ENCODE assay signal across 8 cellular contexts in the genomic region with DNA sequence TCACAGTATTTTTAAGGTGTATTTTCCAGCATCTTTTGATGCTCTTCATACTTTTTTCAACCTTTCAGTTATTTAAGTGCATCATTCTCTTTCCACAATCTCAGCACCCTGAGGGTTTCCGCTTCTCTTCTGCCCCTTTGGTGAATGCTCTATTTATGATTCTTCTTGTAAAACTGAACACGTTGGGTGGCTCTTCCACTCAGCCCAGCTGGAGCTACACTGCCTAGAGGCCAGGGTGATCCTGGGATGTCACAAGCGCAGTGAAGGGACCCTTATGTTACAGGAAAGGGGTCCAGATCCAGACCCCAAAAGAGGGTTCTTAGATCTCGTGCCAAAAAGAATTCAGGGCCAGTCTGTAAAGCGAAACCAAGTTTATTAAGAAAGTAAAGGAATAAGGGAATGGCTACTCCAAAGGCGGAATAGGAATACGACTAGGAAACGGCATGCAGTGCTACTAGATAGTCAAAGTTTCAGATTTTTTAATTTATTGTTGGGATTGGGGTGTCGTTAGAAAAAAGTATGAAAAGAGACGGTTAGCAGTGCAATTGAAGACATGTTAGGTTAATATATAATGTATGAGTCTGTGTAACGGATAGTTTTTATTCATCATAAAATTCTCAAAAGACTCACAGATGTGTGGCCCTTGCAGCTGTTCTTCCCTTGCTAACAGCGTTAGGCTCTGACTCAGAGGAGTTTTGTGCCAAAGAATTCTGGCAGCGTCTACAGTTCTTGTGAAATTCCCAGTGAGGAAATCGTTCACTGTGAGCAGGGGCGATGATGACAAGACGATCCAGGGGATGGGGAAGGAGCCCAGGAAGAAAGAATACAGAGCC. TPM values are rescaled to one million over a fixed set of nuclear protein-coding genes. Genes with fewer than 3 reads are reported as not detected.
DNase-seq lines count a peak whose midpoint lies in the region; ATAC-seq and TF ChIP-seq lines count a peak whose summit lies in the region.

No MANE protein-coding gene starts in this region.

- no peaks in the 10 kb centered on the region; the same call in 1 of the 2 replicates for H3K4me1 ChIP-seq in SJSA1 (replicated peaks)

- DNase-seq in EH (ENCODE audit: low read depth), result peak; percentile 96
- DNase-seq in SJSA1 (ENCODE audit: low read depth in 1 of 2, low spot score in 2 of 2), result peak; percentile 49 to 54
- DNase-seq in fibroblast of villous mesenchyme (ENCODE audit: low read depth), result peak; percentile 99
- DNase-seq in posterior vena cava (ENCODE audit: low spot score), result peak; percentile 82
- no peak for DNase-seq in activated effector memory CD4-positive, alpha-beta T cell treated with Interleukin-2 at 50 U/mL for 16 hours
- no peak for DNase-seq in NK-92 (lab: John Stamatoyannopoulos, UW; ENCODE audit: unreplicated experiment)
- DNase-seq in NCI-H187 treated with DMSO at 0.1 percent for 48 hours (lab: John Stamatoyannopoulos, UW), result no peak

- intact Hi-C loops in posterior vena cava (cut with DNase I), result no loop called here

- no peaks in the 10 kb centered on the region for H3K9me3 ChIP-seq in SJSA1 (replicated peaks)

- no peaks in the 10 kb centered on the region for H3K27me3 ChIP-seq in SJSA1 (replicated peaks)

- no peak for ATAC-seq in GM21515 (IDR thresholded peaks at IDR 0.05; ENCODE audit: unreplicated experiment)

- no peak for TF ChIP-seq CTCF in fibroblast of villous mesenchyme (IDR thresholded peaks at IDR 0.05; ENCODE audit: insufficient read depth, low read depth, low read length)

- H3K36me3 ChIP-seq in SJSA1, result no peaks in the 10 kb centered on the region

- no peak overlapping the region for H3K27ac ChIP-seq in SJSA1

- H3K4me3 ChIP-seq in SJSA1 (no peak overlapping the region), fibroblast of villous mesenchyme (ENCODE audit: low read depth, low read length) (peak overlapping the region; percentile 37)

RNA-seq across cellular contexts. Expression of gene ERVH48-1, which starts 14.4 kb away (rescaled TPM):
- total RNA-seq in SJSA1 (2014; rRNA removed; shearing (Covaris generic)), result not detected in 2 replicates
- total RNA-seq in fibroblast of villous mesenchyme, result under 0.01 TPM in 1 of 2 replicates, not detected in the other
- total RNA-seq in posterior vena cava, result not detected

RNA-seq across cellular contexts. Expression of gene PKNOX1, which starts 34.6 kb away (rescaled TPM):
- 8.8 and 37.7 TPM in 2 replicates for total RNA-seq in SJSA1 (2014; rRNA removed; shearing (Covaris generic))
- total RNA-seq in fibroblast of villous mesenchyme (12.2 and 16.8 TPM in 2 replicates), posterior vena cava (10 to 100 TPM; 22.5 to 22.7 TPM)

RNA-seq across cellular contexts. Expression of gene NDUFV3, which starts 46.7 kb away (rescaled TPM):
- total RNA-seq in SJSA1 (2014; rRNA removed; shearing (Covaris generic)), result 49.2 and 54.9 TPM in 2 replicates
- total RNA-seq in fibroblast of villous mesenchyme (44.0 and 61.8 TPM in 2 replicates), posterior vena cava (10 to 100 TPM; 26.1 to 39.0 TPM)

Comparison
In these comparisons a context has a peak if more than half of its experiments do, and no peak if none do; other contexts are left out.
1. DNase-seq: peak in EH (single experiment), SJSA1 (2 of 2), fibroblast of villous mesenchyme (single experiment) and posterior vena cava (single experiment); none in activated effector memory CD4-positive, alpha-beta T cell treated with Interleukin-2 at 50 U/mL for 16 hours (single experiment), NK-92 (single experiment) and NCI-H187 treated with DMSO at 0.1 percent for 48 hours (single experiment).